Comparison of ENCODE assay signal across 22 cellular contexts in the genomic region with DNA sequence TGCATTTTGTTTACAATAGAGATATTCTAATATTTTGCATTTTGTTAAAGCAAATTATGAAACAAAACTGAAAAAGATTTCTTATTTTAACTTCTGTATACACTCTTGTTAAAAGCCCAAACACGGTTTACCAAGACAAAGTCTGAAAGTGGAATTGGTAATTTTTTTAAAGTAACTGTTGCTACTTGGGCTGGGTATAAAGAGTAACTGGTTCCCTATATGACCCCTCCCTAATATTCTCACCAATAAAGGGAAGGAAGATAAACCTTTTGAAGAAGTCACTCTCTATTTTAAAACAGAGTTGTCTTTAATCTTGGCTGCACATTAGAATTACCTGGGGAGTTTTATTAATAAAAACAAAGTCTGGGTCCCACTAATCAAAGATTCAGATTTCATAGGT. TPM values are rescaled to one million over a fixed set of nuclear protein-coding genes. Genes with fewer than 3 reads are reported as not detected.
"Had no signal": no experiment of that assay in that cellular context is flagged by ENCODE, and none has a peak within 500 bp of the region (broad histone marks: within the 10 kb centered on the region; RNA-seq: fewer than 3 reads in every experiment).

No MANE protein-coding gene starts in this region.

- H3K4me3 ChIP-seq: coronary artery, esophagus muscularis mucosa, gastroesophageal sphincter, left lung, lung, psoas muscle, skin epidermis, stomach, thoracic aorta, transverse colon had no signal

- H3K27me3 ChIP-seq: esophagus muscularis mucosa, gastroesophageal sphincter, left lung, stomach, transverse colon had no signal

- H3K36me3 ChIP-seq: left lung, thoracic aorta, transverse colon had no signal

- H3K9me3 ChIP-seq: esophagus muscularis mucosa, gastroesophageal sphincter, left lung, thoracic aorta, transverse colon had no signal

- H3K27ac ChIP-seq: coronary artery, esophagus muscularis mucosa, gastroesophageal sphincter, left lung, psoas muscle, stomach, thoracic aorta, transverse colon had no signal

- DNase-seq: effector CD4-positive, alpha-beta T cell; endodermal cell; glutamatergic neuron; immature natural killer cell; left lung; mesendoderm; naive B cell; occipital lobe; psoas muscle; retina; stimulated activated CD4-positive, alpha-beta T cell treated with anti-CD3 and anti-CD28 coated beads, Interleukin-2, amount 100 ng/mL, for 24 hours; stimulated activated CD4-positive, alpha-beta T cell treated with anti-CD3 and anti-CD28 coated beads, Interleukin-4, amount 100 ng/mL, for 4 hours; stimulated activated naive CD4-positive, alpha-beta T cell; stomach; substantia nigra; transverse colon had no signal

- H3K4me1 ChIP-seq: esophagus muscularis mucosa, gastroesophageal sphincter, transverse colon had no signal

RNA-seq across cellular contexts. Expression of a gene that starts 27.4 kb away (rescaled TPM):
- polyA plus RNA-seq: immature natural killer cell had no signal
